ENCODE assay signal across 17 cellular contexts in genomic region chr1:98732985-98733781, GRCh38.
A peak's percentile ranks its signal among the peaks of the same experiment; 100 is the strongest.
DNase-seq lines count a peak whose midpoint lies in the region; ATAC-seq, FAIRE-seq and TF ChIP-seq lines count a peak whose summit lies in the region.
"Had no signal": no experiment of that assay in that cellular context is flagged by ENCODE, and none has a peak within 500 bp of the region (broad histone marks: within the 10 kb centered on the region; RNA-seq: fewer than 3 reads in every experiment).

No MANE protein-coding gene starts in this region.

- H3K23ac ChIP-seq in IMR-90 (ENCODE audit: low read depth, low read length) = no peak overlapping the region

- 15% methylated on average over 9 of the region's 9 CpGs for WGBS in A549 (ENCODE audit: missing lambda C conversion rate)
- WGBS in IMR-90 (ENCODE audit: extremely low coverage in 2 of 2, insufficient read length in 1 of 2), 2 experiments = 74% methylated on average over 3 of the region's 9 CpGs; no CpG with 5 or more reads in 1 of the 2 experiments

- DNase-seq in A549 (ENCODE audit: low read depth in 1 of 2, low spot score in 1 of 2) (peak in 1 of 2 experiments; percentile 48), IMR-90 (peak; percentile 18), kidney (no peak), C1 segment of cervical spinal cord (lab: John Stamatoyannopoulos, UW) (no peak), upper lobe of right lung (no peak), uterus (no peak)
- DNase-seq: activated CD4-positive, alpha-beta T cell treated with anti-CD3 and anti-CD28 coated beads for 36 hours; DMS 273 treated with DMSO at 0.1 percent for 48 hours; esophagus squamous epithelium; lower lobe of right lung; NCI-H1105; nucleus accumbens; spleen had no signal

- H3K27ac ChIP-seq in A549 = peak overlapping the region; percentile 75 to 81
- H3K27ac ChIP-seq in IMR-90 (ENCODE audit: insufficient read depth, low read length) = no peak overlapping the region
- H3K27ac ChIP-seq in kidney (ENCODE audit: low read depth in 2 of 2, low read length in 2 of 2) = peak overlapping the region; percentile 49 to 58
- no peak overlapping the region for H3K27ac ChIP-seq in upper lobe of right lung
- no peak overlapping the region for H3K27ac ChIP-seq in uterus
- H3K27ac ChIP-seq: esophagus squamous epithelium, lower lobe of right lung, spleen had no signal

- TF ChIP-seq RAD21 in A549 (conservative IDR thresholded peaks at IDR 0.05 in 1 of 2, IDR thresholded peaks at IDR 0.05 in 1 of 2) = 0 out of 5 replicates have a peak, but pooled peaks of 1 of the 2 experiments have one; percentile 16
- TF ChIP-seq RAD21 in IMR-90 (IDR thresholded peaks at IDR 0.05; ENCODE audit: low read length) = no peak

- TF ChIP-seq POLR2A in A549 (IDR thresholded peaks at IDR 0.05; ENCODE audit: low read length) (no peak), IMR-90 (IDR thresholded peaks at IDR 0.05; ENCODE audit: low read depth, low read length) (no peak), uterus (IDR thresholded peaks at IDR 0.05) (no peak)

- H4K8ac ChIP-seq in IMR-90 (ENCODE audit: low read depth in 2 of 2, low read length in 2 of 2) = no peak overlapping the region

- H3K9me3 ChIP-seq in A549 = no peaks in the 10 kb centered on the region
- H3K9me3 ChIP-seq in IMR-90 (ENCODE audit: control insufficient read depth, insufficient read depth, low read length) = no peaks in the 10 kb centered on the region
- H3K9me3 ChIP-seq in kidney (ENCODE audit: control insufficient read depth in 1 of 2, low read length in 2 of 2) = no peaks in the 10 kb centered on the region
- H3K9me3 ChIP-seq in upper lobe of right lung = no peaks in the 10 kb centered on the region
- H3K9me3 ChIP-seq in uterus = no peaks in the 10 kb centered on the region
- H3K9me3 ChIP-seq: esophagus squamous epithelium, lower lobe of right lung, spleen had no signal

- no peak overlapping the region for H3K4ac ChIP-seq in IMR-90 (ENCODE audit: low read depth, low read length)

- no peak overlapping the region for H4K5ac ChIP-seq in IMR-90 (ENCODE audit: low read depth, low read length)

- ATAC-seq in A549 = peak; percentile 88 to 90
- peak; percentile 87 for ATAC-seq in GM19025 (IDR thresholded peaks at IDR 0.05; ENCODE audit: low read depth, unreplicated experiment)
- ATAC-seq in IMR-90 (ENCODE audit: low read depth) = peak; percentile 65
- no peak for ATAC-seq in upper lobe of right lung
- no peak for ATAC-seq in HG03442 (IDR thresholded peaks at IDR 0.05; ENCODE audit: unreplicated experiment)
- ATAC-seq: activated CD4-positive, alpha-beta T cell treated with anti-CD3 and anti-CD28 coated beads for 36 hours; HepG2; lower lobe of right lung; Panc1 had no signal

- TF ChIP-seq CTCF in A549 (IDR thresholded peaks at IDR 0.05) (no peak), IMR-90 (conservative IDR thresholded peaks at IDR 0.05; ENCODE audit: low read depth, low read length) (no peak), kidney (IDR thresholded peaks at IDR 0.05; ENCODE audit: borderline replicate concordance, extremely low read depth, insufficient read depth) (no peak), upper lobe of right lung (IDR thresholded peaks at IDR 0.05) (no peak), uterus (IDR thresholded peaks at IDR 0.05) (no peak)

- H3K9ac ChIP-seq in IMR-90 (ENCODE audit: low read depth, low read length) (no peak overlapping the region), kidney (ENCODE audit: low read length in 2 of 2) (peak overlapping the region in 1 of 2 donors; percentile 43)

- dilution Hi-C loops in IMR-90 (cut with HindIII; ENCODE audit: low sequenced_read_pairs, unreplicated experiment) = no loop called here

- H3K36me3 ChIP-seq in IMR-90 (ENCODE audit: control insufficient read depth, insufficient read depth, low read length) (no peaks in the 10 kb centered on the region), kidney (ENCODE audit: control insufficient read depth in 1 of 2, insufficient read depth in 2 of 2, low read length in 2 of 2) (no peaks in the 10 kb centered on the region), upper lobe of right lung (no peaks in the 10 kb centered on the region), uterus (no peaks in the 10 kb centered on the region)
- H3K36me3 ChIP-seq: esophagus squamous epithelium, lower lobe of right lung, spleen had no signal

- no peaks in the 10 kb centered on the region for H3K27me3 ChIP-seq in IMR-90 (ENCODE audit: control insufficient read depth, insufficient read depth, low read length)
- H3K27me3 ChIP-seq in upper lobe of right lung = no peaks in the 10 kb centered on the region
- no peaks in the 10 kb centered on the region for H3K27me3 ChIP-seq in uterus
- H3K27me3 ChIP-seq: esophagus squamous epithelium, spleen had no signal

- H3K4me2 ChIP-seq in A549 (peak overlapping the region; percentile 87), IMR-90 (ENCODE audit: low read depth, low read length) (no peak overlapping the region)

- POLR2A ChIA-PET in A549 (lab: Yijun Ruan, JAX) = no interaction called here
- POLR2A ChIA-PET in IMR-90 (lab: Charles Lee; ENCODE audit: unreplicated experiment) = no interaction called here

- CTCF ChIA-PET in A549 (lab: Yijun Ruan, JAX) = no interaction called here
- CTCF ChIA-PET in IMR-90 (lab: Yijun Ruan, JAX) = no interaction called here

- no TSS peak for BruUV-seq in IMR-90 (replicated peaks; lab: Mats Ljungman, UMichigan)

- no peak overlapping the region for H2AK9ac ChIP-seq in IMR-90 (replicated peaks; ENCODE audit: low read depth, low read length, poor library complexity)

- H2BK20ac ChIP-seq in IMR-90 (ENCODE audit: low read depth, low read length) = no peak overlapping the region

- no peaks in the 10 kb centered on the region for H3K79me1 ChIP-seq in IMR-90 (ENCODE audit: low read depth in 1 of 2, low read length in 2 of 2)

- no peak overlapping the region for H2AFZ ChIP-seq in IMR-90 (replicated peaks; ENCODE audit: low read length, poor library complexity)

- no peak overlapping the region for H4K91ac ChIP-seq in IMR-90 (ENCODE audit: insufficient read depth, low read depth, low read length)

- intact Hi-C loops in IMR-90 (cut with micrococcal nuclease) = no loop called here
- intact Hi-C loops in kidney (cut with DNase I) = no loop called here
- intact Hi-C loops in upper lobe of right lung (cut with DNase I) = no loop called here
- intact Hi-C loops in uterus (cut with DNase I; ENCODE audit: low total_unique reads) = no loop called here

- no peak overlapping the region for H3K56ac ChIP-seq in IMR-90 (ENCODE audit: extremely low read depth, insufficient read depth, low read length)

- H3K14ac ChIP-seq in IMR-90 (replicated peaks; ENCODE audit: low read depth, low read length) = no peak overlapping the region

- no peak overlapping the region for H3K18ac ChIP-seq in IMR-90 (ENCODE audit: low read depth, low read length)

- H2BK15ac ChIP-seq in IMR-90 (ENCODE audit: low read depth, low read length) = no peak overlapping the region

- peak overlapping the region; percentile 6; the same call in 1 of the 3 replicates for H3K4me3 ChIP-seq in A549
- H3K4me3 ChIP-seq in IMR-90 (ENCODE audit: insufficient read depth, low read depth, low read length) = no peak overlapping the region
- H3K4me3 ChIP-seq in kidney (ENCODE audit: low read length in 2 of 2) = peak overlapping the region; percentile 49 to 50
- no peak overlapping the region for H3K4me3 ChIP-seq in upper lobe of right lung
- H3K4me3 ChIP-seq in uterus = no peak overlapping the region
- H3K4me3 ChIP-seq: esophagus squamous epithelium, lower lobe of right lung, spleen had no signal

- no peak for TF ChIP-seq EP300 in A549 (IDR thresholded peaks at IDR 0.05)

- peaks cover 21% of the 10 kb centered on the region for H3K4me1 ChIP-seq in A549
- H3K4me1 ChIP-seq in IMR-90 (ENCODE audit: control insufficient read depth, insufficient read depth, low read length) = no peaks in the 10 kb centered on the region
- H3K4me1 ChIP-seq in kidney (ENCODE audit: control insufficient read depth in 1 of 2, insufficient read depth in 1 of 2, low read depth in 1 of 2, low read length in 2 of 2) = peaks cover 3 to 5% of the 10 kb centered on the region in 2 donors
- H3K4me1 ChIP-seq in upper lobe of right lung = no peaks in the 10 kb centered on the region
- no peaks in the 10 kb centered on the region for H3K4me1 ChIP-seq in uterus
- H3K4me1 ChIP-seq: lower lobe of right lung, spleen had no signal

- H2AK5ac ChIP-seq in IMR-90 (ENCODE audit: low read depth, low read length) = no peak overlapping the region

- in situ Hi-C loops in IMR-90 (cut with MboI; ENCODE audit: low sequenced_read_pairs) = no loop called here

- H2BK5ac ChIP-seq in IMR-90 (ENCODE audit: low read depth, low read length, poor library complexity, severe bottlenecking) = no peak overlapping the region

- H3K9me1 ChIP-seq in IMR-90 (ENCODE audit: insufficient read depth, low read length) = no peaks in the 10 kb centered on the region

- no peak for FAIRE-seq in A549 (lab: Jason Lieb, UNC)
- peak; percentile 49 for FAIRE-seq in kidney (lab: Jason Lieb, UNC)
- FAIRE-seq: HepG2 had no signal

- no peak overlapping the region for H2BK120ac ChIP-seq in IMR-90 (ENCODE audit: low read depth, low read length)

- H4K20me1 ChIP-seq in IMR-90 (ENCODE audit: insufficient read depth, low read length) = no peaks in the 10 kb centered on the region

TF ChIP-seq in A549, 52 proteins besides CTCF, POLR2A, EP300 and RAD21 (continues in another document):
- TF ChIP-seq CBX8 (IDR thresholded peaks at IDR 0.05) = no peak
- TF ChIP-seq JUN (IDR thresholded peaks at IDR 0.05) = no peak
- TF ChIP-seq GATA3 (IDR thresholded peaks at IDR 0.05; ENCODE audit: borderline replicate concordance) = no peak

TF ChIP-seq in IMR-90, 13 proteins besides CTCF, POLR2A, EP300 and RAD21:
- no peak for TF ChIP-seq NFE2L2 (IDR thresholded peaks at IDR 0.05; ENCODE audit: low read depth, low read length)
- TF ChIP-seq BHLHE40 (IDR thresholded peaks at IDR 0.05; ENCODE audit: low read depth, low read length) = no peak
- no peak for TF ChIP-seq RFX5 (IDR thresholded peaks at IDR 0.05; ENCODE audit: low read depth, low read length)
- no peak for TF ChIP-seq SMC3 (IDR thresholded peaks at IDR 0.05; ENCODE audit: low read depth, low read length)
- no peak for TF ChIP-seq MXI1 (IDR thresholded peaks at IDR 0.05; ENCODE audit: borderline replicate concordance, low read depth, low read length)
TF ChIP-seq in IMR-90: peak in this region for 0.

Comparison
In these comparisons a context has a peak if more than half of its experiments do, and no peak if none do; other contexts are left out.
1. ATAC-seq: peak in A549 (2 of 2), GM19025 (single experiment) and IMR-90 (single experiment); none in upper lobe of right lung (single experiment) and HG03442 (single experiment).
2. H3K27ac ChIP-seq: peak in A549 (2 of 2) and kidney (2 of 2); none in IMR-90 (single experiment), upper lobe of right lung (single experiment) and uterus (0 of 2).
3. H3K4me3 ChIP-seq: peak in A549 (single experiment) and kidney (2 of 2); none in IMR-90 (single experiment), upper lobe of right lung (single experiment) and uterus (0 of 2).